ENCODE assay signal across 24 cellular contexts in genomic region chr11:132586801-132587200, GRCh38.
DNase-seq lines count a peak whose midpoint lies in the region; ATAC-seq and TF ChIP-seq lines count a peak whose summit lies in the region.
"Had no signal": no experiment of that assay in that cellular context is flagged by ENCODE, and none has a peak within 500 bp of the region (broad histone marks: within the 10 kb centered on the region; RNA-seq: fewer than 3 reads in every experiment).

No MANE protein-coding gene starts in this region.

- TF ChIP-seq CTCF in osteoblast (IDR thresholded peaks at IDR 0.05; ENCODE audit: extremely low read depth, low read depth, low read length) = peak; percentile 17

- no peak overlapping the region for H3K4me3 ChIP-seq in osteoblast (ENCODE audit: insufficient read depth, low read length)
- H3K4me3 ChIP-seq: cardiac muscle cell, mucosa of descending colon, uterus had no signal

- H3K4me2 ChIP-seq in osteoblast (ENCODE audit: insufficient read depth, low read length) = no peak overlapping the region

- H3K36me3 ChIP-seq in osteoblast (ENCODE audit: insufficient read depth, low read length) = no peaks in the 10 kb centered on the region
- H3K36me3 ChIP-seq: cardiac muscle cell, uterus had no signal

- H3K79me2 ChIP-seq in osteoblast (ENCODE audit: insufficient read depth, low read length) = no peaks in the 10 kb centered on the region

- peak; percentile 6 for DNase-seq in NCI-H748 (lab: John Stamatoyannopoulos, UW; ENCODE audit: unreplicated experiment)
- DNase-seq in NCI-H748 treated with DMSO at 0.1 percent for 48 hours (lab: John Stamatoyannopoulos, UW) = no peak
- peak; percentile 40 for DNase-seq in M059J (ENCODE audit: low read depth)
- peak; percentile 87 for DNase-seq in cerebellum (ENCODE audit: low spot score)
- no peak for DNase-seq in osteoblast (ENCODE audit: insufficient read length, low spot score, missing footprints)
- no peak for DNase-seq in NCI-H82 (lab: John Stamatoyannopoulos, UW)
- no peak for DNase-seq in RPMI8226
- DNase-seq: activated CD4-positive, alpha-beta memory T cell treated with anti-CD3 and anti-CD28 coated beads, Interleukin-2, amount 10 ng/mL, durations not matched to agents 7 days and 5 days; activated T-cell treated with anti-CD3 and anti-CD28 coated beads, Interleukin-2, amount 50 U/mL, for 24 hours; CD4-positive, alpha-beta T cell; effector CD4-positive, alpha-beta T cell; glutamatergic neuron; KG1; left ventricle myocardium superior; mucosa of descending colon; NCI-H1048; NCI-H2081; NCI-H510A; SHP77 treated with DMSO at 0.1 percent for 48 hours; stimulated activated CD8-positive, alpha-beta memory T cell treated with anti-CD3 and anti-CD28 coated beads, Interleukin-4, amount 100 ng/mL, for 48 hours; uterus had no signal

- no peaks in the 10 kb centered on the region for H4K20me1 ChIP-seq in osteoblast (ENCODE audit: insufficient read depth, low read length)

- no peak overlapping the region for H3K27ac ChIP-seq in osteoblast (ENCODE audit: low read depth, low read length)
- H3K27ac ChIP-seq: cardiac muscle cell, uterus had no signal

- H2AFZ ChIP-seq in osteoblast (ENCODE audit: low read length) = no peak overlapping the region

- no peaks in the 10 kb centered on the region for H3K9me3 ChIP-seq in osteoblast (ENCODE audit: low read depth, low read length)
- H3K9me3 ChIP-seq: uterus had no signal

- no peaks in the 10 kb centered on the region for H3K4me1 ChIP-seq in osteoblast (ENCODE audit: insufficient read depth, low read length)
- H3K4me1 ChIP-seq: uterus had no signal

- ATAC-seq in activated CD4-positive, CD25-positive, alpha-beta regulatory T cell treated with anti-CD3 and anti-CD28 coated beads, Interleukin-2, amount 50 U/mL, for 24 hours = no peak
- ATAC-seq: esophagus mucosa, left ventricle myocardium superior, mucosa of descending colon had no signal

- H3K27me3 ChIP-seq in osteoblast (ENCODE audit: insufficient read depth, low read length) = no peaks in the 10 kb centered on the region
- H3K27me3 ChIP-seq: cardiac muscle cell, uterus had no signal

Comparison
In these comparisons a context has a peak if more than half of its experiments do, and no peak if none do; other contexts are left out.
1. DNase-seq: peak in NCI-H748 (single experiment), M059J (single experiment) and cerebellum (single experiment); none in NCI-H748 treated with DMSO at 0.1 percent for 48 hours (single experiment), osteoblast (single experiment), NCI-H82 (single experiment) and RPMI8226 (single experiment).